Comparison of ENCODE assay signal across 8 cellular contexts in genomic region chr14:69636051-69636639, GRCh38. TPM values are rescaled to one million over a fixed set of nuclear protein-coding genes. Genes with fewer than 3 reads are reported as not detected.
DNase-seq lines count a peak whose midpoint lies in the region; ATAC-seq lines count a peak whose summit lies in the region.
"Had no signal": no experiment of that assay in that cellular context is flagged by ENCODE, and none has a peak within 500 bp of the region (broad histone marks: within the 10 kb centered on the region; RNA-seq: fewer than 3 reads in every experiment).

No MANE protein-coding gene starts in this region.

- peaks cover 0 to 2% (median 0%) of the 10 kb centered on the region in 3 donors for H3K9me3 Mint-ChIP-seq in IgD-negative memory B cell
- H3K9me3 Mint-ChIP-seq in activated CD4-positive, alpha-beta memory T cell treated with anti-CD3 and anti-CD28 coated beads for 36 hours = peaks cover 6% of the 10 kb centered on the region
- H3K9me3 Mint-ChIP-seq in stimulated activated naive CD8-positive, alpha-beta T cell treated with anti-CD3 and anti-CD28 coated beads, Interleukin-15, Interleukin-2, amounts not matched to agents 100 ng/mL and 50 ng/mL, for 24 hours = peaks cover 8% of the 10 kb centered on the region

- no peaks in the 10 kb centered on the region for H3K9me3 ChIP-seq in right cardiac atrium (ENCODE audit: control insufficient read depth, low read length)

- CTCF ChIA-PET in activated CD4-positive, alpha-beta memory T cell treated with anti-CD3 and anti-CD28 coated beads for 36 hours (lab: Charles Lee) = interaction anchor here (0.6 to 2.0 kb wide), 9 partner anchors 9 to 91 kb away, joined by 3 to 8 read pairs (median 4); partner anchors contain the start of gene SUSD6

- peaks cover 2% of the 10 kb centered on the region for H3K36me3 Mint-ChIP-seq in IgD-negative memory B cell
- H3K36me3 Mint-ChIP-seq in activated CD4-positive, alpha-beta memory T cell treated with anti-CD3 and anti-CD28 coated beads for 36 hours = peaks cover 16% of the 10 kb centered on the region
- peaks cover 29% of the 10 kb centered on the region for H3K36me3 Mint-ChIP-seq in stimulated activated naive CD8-positive, alpha-beta T cell treated with anti-CD3 and anti-CD28 coated beads, Interleukin-15, Interleukin-2, amounts not matched to agents 100 ng/mL and 50 ng/mL, for 24 hours (ENCODE audit: low read depth)

- intact Hi-C loops in activated CD4-positive, alpha-beta memory T cell treated with anti-CD3 and anti-CD28 coated beads for 36 hours (cut with micrococcal nuclease) = loop anchor here (1.0 kb wide), 2 partner anchors 17 to 23 kb away; no protein-coding TSS in a partner anchor
- intact Hi-C loops in right cardiac atrium (cut with DNase I) = no loop called here

- H3K27me3 ChIP-seq in right cardiac atrium (ENCODE audit: control insufficient read depth, insufficient read depth) = no peaks in the 10 kb centered on the region

- peak; percentile 46 to 78 for ATAC-seq in right cardiac atrium

- POLR2A ChIA-PET in activated CD4-positive, alpha-beta memory T cell treated with anti-CD3 and anti-CD28 coated beads for 36 hours (lab: Charles Lee) = interaction anchor here (0.9 to 3.8 kb wide), 8 partner anchors 11 to 132 kb away, joined by 3 to 24 read pairs (median 6); partner anchors contain the start of gene SUSD6

- H3K27me3 Mint-ChIP-seq in IgD-negative memory B cell = no peaks in the 10 kb centered on the region
- H3K27me3 Mint-ChIP-seq in activated CD4-positive, alpha-beta memory T cell treated with anti-CD3 and anti-CD28 coated beads for 36 hours = no peaks in the 10 kb centered on the region
- H3K27me3 Mint-ChIP-seq in stimulated activated naive CD8-positive, alpha-beta T cell treated with anti-CD3 and anti-CD28 coated beads, Interleukin-15, Interleukin-2, amounts not matched to agents 100 ng/mL and 50 ng/mL, for 24 hours = no peaks in the 10 kb centered on the region

- peak overlapping the region; percentile 65 for H3K27ac ChIP-seq in right cardiac atrium (ENCODE audit: low read length)

- peaks cover 43% of the 10 kb centered on the region for H3K4me1 ChIP-seq in right cardiac atrium (ENCODE audit: control insufficient read depth, insufficient read depth, low read length)

- DNase-seq in activated CD4-positive, alpha-beta memory T cell treated with anti-CD3 and anti-CD28 coated beads for 36 hours = peak; percentile 75
- no peak for DNase-seq in right cardiac atrium
- DNase-seq in retina = no peak
- no peak for DNase-seq in NCI-H226
- DNase-seq in amniotic stem cell (lab: John Stamatoyannopoulos, UW) = no peak
- DNase-seq: HFFc6 had no signal

- 40% methylated on average over 4 of the region's 4 CpGs for WGBS in right cardiac atrium

- peak overlapping the region; percentile 90 to 94 (median 94) for H3K27ac Mint-ChIP-seq in IgD-negative memory B cell
- peak overlapping the region; percentile 94 for H3K27ac Mint-ChIP-seq in activated CD4-positive, alpha-beta memory T cell treated with anti-CD3 and anti-CD28 coated beads for 36 hours
- H3K27ac Mint-ChIP-seq in stimulated activated naive CD8-positive, alpha-beta T cell treated with anti-CD3 and anti-CD28 coated beads, Interleukin-15, Interleukin-2, amounts not matched to agents 100 ng/mL and 50 ng/mL, for 24 hours = peak overlapping the region; percentile 96
- H3K27ac Mint-ChIP-seq: HFFc6 had no signal

- peak overlapping the region in 3 of 4 donors; percentile 16 to 91 (median 75) for H3K4me3 Mint-ChIP-seq in IgD-negative memory B cell
- peak overlapping the region; percentile 59 for H3K4me3 Mint-ChIP-seq in activated CD4-positive, alpha-beta memory T cell treated with anti-CD3 and anti-CD28 coated beads for 36 hours
- H3K4me3 Mint-ChIP-seq in stimulated activated naive CD8-positive, alpha-beta T cell treated with anti-CD3 and anti-CD28 coated beads, Interleukin-15, Interleukin-2, amounts not matched to agents 100 ng/mL and 50 ng/mL, for 24 hours = peak overlapping the region; percentile 53
- H3K4me3 Mint-ChIP-seq: HFFc6 had no signal

- no peak overlapping the region for H3K4me3 ChIP-seq in right cardiac atrium (ENCODE audit: low read length)

- peaks cover 73 to 86% (median 79%) of the 10 kb centered on the region in 3 donors for H3K4me1 Mint-ChIP-seq in IgD-negative memory B cell
- H3K4me1 Mint-ChIP-seq in activated CD4-positive, alpha-beta memory T cell treated with anti-CD3 and anti-CD28 coated beads for 36 hours (ENCODE audit: low read depth) = peaks cover 93% of the 10 kb centered on the region
- peaks cover 96% of the 10 kb centered on the region for H3K4me1 Mint-ChIP-seq in stimulated activated naive CD8-positive, alpha-beta T cell treated with anti-CD3 and anti-CD28 coated beads, Interleukin-15, Interleukin-2, amounts not matched to agents 100 ng/mL and 50 ng/mL, for 24 hours (ENCODE audit: low read depth)

RNA-seq across cellular contexts. Expression of gene SUSD6, which starts 24.7 kb away (rescaled TPM):
- 14.3 TPM for polyA plus RNA-seq in IgD-negative memory B cell
- 10 to 100 TPM; 69.9 to 72.2 TPM for total RNA-seq in activated CD4-positive, alpha-beta memory T cell treated with anti-CD3 and anti-CD28 coated beads for 36 hours
- total RNA-seq in right cardiac atrium = 10 to 100 TPM; 16.5 to 25.9 (median 22.1) TPM
- 9.1 TPM for polyA plus RNA-seq in right cardiac atrium
